In genomic region chr4:172740434-172740833, GRCh38 we compare ENCODE assay signal across 13 cellular contexts.
A peak's percentile ranks its signal among the peaks of the same experiment; 100 is the strongest.
DNase-seq lines count a peak whose midpoint lies in the region; ATAC-seq and TF ChIP-seq lines count a peak whose summit lies in the region.
"Had no signal": no experiment of that assay in that cellular context is flagged by ENCODE, and none has a peak within 500 bp of the region (broad histone marks: within the 10 kb centered on the region; RNA-seq: fewer than 3 reads in every experiment).

No MANE protein-coding gene starts in this region.

- H3K36me3 Mint-ChIP-seq in natural killer cell = peaks cover 10% of the 10 kb centered on the region

- DNase-seq in LHCN-M2 (ENCODE audit: low read depth) (peak; percentile 11), cardiac septum (ENCODE audit: low spot score) (no peak), DMS53 treated with DMSO at 0.1 percent for 48 hours (lab: John Stamatoyannopoulos, UW; ENCODE audit: unreplicated experiment) (no peak), natural killer cell (no peak)
- DNase-seq in stimulated activated CD4-positive, alpha-beta T cell treated with anti-CD3 and anti-CD28 coated beads, Interleukin-4, amount 100 ng/mL, for 24 hours = no peak
- DNase-seq: hypothalamus; NCI-H2171; stimulated activated CD4-positive, alpha-beta T cell treated with anti-CD3 and anti-CD28 coated beads, Interleukin-4, amount 100 ng/mL, for 4 hours; substantia nigra had no signal

- no peaks in the 10 kb centered on the region for H3K27me3 Mint-ChIP-seq in natural killer cell (ENCODE audit: low read depth in 2 of 2)

- H3K27ac Mint-ChIP-seq in natural killer cell = no peak overlapping the region

- ATAC-seq in GM18861 (IDR thresholded peaks at IDR 0.05; ENCODE audit: unreplicated experiment) (peak; percentile 96), GM21526 (IDR thresholded peaks at IDR 0.05; ENCODE audit: low FRiP score, unreplicated experiment) (peak; percentile 96), HG03039 (IDR thresholded peaks at IDR 0.05; ENCODE audit: unreplicated experiment) (peak; percentile 98), natural killer cell (no peak)
- ATAC-seq: Panc1 had no signal

- peaks cover 8 to 18% of the 10 kb centered on the region in 2 donors for H3K9me3 Mint-ChIP-seq in natural killer cell

- no peak overlapping the region for H3K4me3 Mint-ChIP-seq in natural killer cell

- H3K4me1 Mint-ChIP-seq in natural killer cell = no peaks in the 10 kb centered on the region

- no peak for TF ChIP-seq CTCF in natural killer cell (IDR thresholded peaks at IDR 0.05)

- intact Hi-C loops in cardiac septum (cut with DNase I) = no loop called here
- intact Hi-C loops in natural killer cell (cut with micrococcal nuclease) = no loop called here

Comparison
In these comparisons a context has a peak if more than half of its experiments do, and no peak if none do; other contexts are left out.
1. ATAC-seq: peak in GM18861 (single experiment), GM21526 (single experiment) and HG03039 (single experiment); none in natural killer cell (0 of 3).